Comparison of ENCODE assay signal across 18 cellular contexts in the genomic region with DNA sequence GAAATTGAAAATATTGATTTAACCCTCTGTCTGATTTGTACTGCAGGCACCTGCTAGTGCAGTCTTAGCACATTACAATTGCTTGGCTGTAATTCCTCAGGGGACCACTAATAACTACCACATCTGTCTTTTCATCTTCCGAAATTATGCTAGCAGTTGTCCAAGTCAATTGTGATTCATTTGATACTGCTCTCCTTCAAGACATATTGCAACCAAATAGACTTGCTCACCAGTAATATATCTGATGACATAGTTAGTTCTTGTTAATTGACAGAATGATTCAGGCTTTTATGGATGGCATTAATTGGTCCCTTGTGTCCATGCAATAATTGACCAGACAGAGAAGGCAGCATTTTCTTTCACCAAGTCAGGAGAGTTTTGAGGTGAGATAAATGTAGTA.
A peak's percentile ranks its signal among the peaks of the same experiment; 100 is the strongest.
DNase-seq lines count a peak whose midpoint lies in the region; ATAC-seq and TF ChIP-seq lines count a peak whose summit lies in the region.
"Had no signal": no experiment of that assay in that cellular context is flagged by ENCODE, and none has a peak within 500 bp of the region (broad histone marks: within the 10 kb centered on the region; RNA-seq: fewer than 3 reads in every experiment).

No MANE protein-coding gene starts in this region.

- H3K27me3 ChIP-seq in adrenal gland = no peaks in the 10 kb centered on the region
- H3K27me3 ChIP-seq: hepatocyte, ovary, right lobe of liver, SJCRH30, testis had no signal

- no peak for ATAC-seq in GM21576 (IDR thresholded peaks at IDR 0.05; ENCODE audit: unreplicated experiment)
- ATAC-seq: GM23338, right lobe of liver had no signal

- peaks cover 11 to 33% of the 10 kb centered on the region in 2 donors for H3K4me1 ChIP-seq in adrenal gland (replicated peaks in 1 of 2)

- WGBS in adrenal gland, 4 donors = 53 to 75% (median 62%) methylated on average over 1 of the region's 1 CpG

- no peaks in the 10 kb centered on the region for H3K36me3 ChIP-seq in adrenal gland (replicated peaks in 1 of 2)
- H3K36me3 ChIP-seq: ovary, right lobe of liver, SJCRH30 had no signal

- intact Hi-C loops in adrenal gland (cut with DNase I) = no loop called here

- H3K27ac ChIP-seq in adrenal gland = no peak overlapping the region
- H3K27ac ChIP-seq: hepatocyte, ovary, SJCRH30, testis had no signal

- POLR2A ChIA-PET in HEK293T (lab: Yijun Ruan, JAX) = no interaction called here

- TF ChIP-seq CTCF in adrenal gland (IDR thresholded peaks at IDR 0.05) = no peak

- CTCF ChIA-PET in HEK293T (lab: Yijun Ruan, JAX) = no interaction called here

- no peaks in the 10 kb centered on the region for H3K9me3 ChIP-seq in adrenal gland (replicated peaks in 1 of 3)
- H3K9me3 ChIP-seq: ovary, right lobe of liver, SJCRH30, testis had no signal

- DNase-seq in D341Med (ENCODE audit: low spot score) (peak; percentile 45), HEK293T (ENCODE audit: extremely low spot score) (no peak), NCI-H748 treated with DMSO at 0.1 percent for 48 hours (lab: John Stamatoyannopoulos, UW) (peak; percentile 38), myocyte (ENCODE audit: low read depth) (peak; percentile 74), NCI-H128 (lab: John Stamatoyannopoulos, UW; ENCODE audit: unreplicated experiment) (no peak), GM19240 (ENCODE audit: insufficient read length, low spot score) (no peak), adrenal gland (no peak)
- DNase-seq: activated CD4-positive, CD25-positive, alpha-beta regulatory T cell treated with anti-CD3 and anti-CD28 coated beads, Interleukin-2, amount 50 U/mL, for 72 hours; CD8-positive, alpha-beta memory T cell; EL; NCI-H510A treated with DMSO at 0.1 percent for 48 hours; ovary; right lobe of liver; testis had no signal

- no peak overlapping the region for H3K4me3 ChIP-seq in adrenal gland
- H3K4me3 ChIP-seq: GM23338, hepatocyte, ovary, right lobe of liver, SJCRH30, testis had no signal

- no peak for TF ChIP-seq POLR2A in adrenal gland (IDR thresholded peaks at IDR 0.05)

TF ChIP-seq in HEK293T, 16 proteins besides CTCF, POLR2A, EP300 and RAD21:
- TF ChIP-seq NFRKB (IDR thresholded peaks at IDR 0.05) (no peak), PKNOX1 (IDR thresholded peaks at IDR 0.05) (peak; percentile 38; the same call in 1 of the 2 replicates)

Comparison
In these comparisons a context has a peak if more than half of its experiments do, and no peak if none do; other contexts are left out.
1. DNase-seq: peak in D341Med (single experiment), NCI-H748 treated with DMSO at 0.1 percent for 48 hours (single experiment) and myocyte (single experiment); none in HEK293T (single experiment), NCI-H128 (single experiment), GM19240 (single experiment) and adrenal gland (0 of 7).